24 cellular contexts compared by ENCODE assay signal in the genomic region with DNA sequence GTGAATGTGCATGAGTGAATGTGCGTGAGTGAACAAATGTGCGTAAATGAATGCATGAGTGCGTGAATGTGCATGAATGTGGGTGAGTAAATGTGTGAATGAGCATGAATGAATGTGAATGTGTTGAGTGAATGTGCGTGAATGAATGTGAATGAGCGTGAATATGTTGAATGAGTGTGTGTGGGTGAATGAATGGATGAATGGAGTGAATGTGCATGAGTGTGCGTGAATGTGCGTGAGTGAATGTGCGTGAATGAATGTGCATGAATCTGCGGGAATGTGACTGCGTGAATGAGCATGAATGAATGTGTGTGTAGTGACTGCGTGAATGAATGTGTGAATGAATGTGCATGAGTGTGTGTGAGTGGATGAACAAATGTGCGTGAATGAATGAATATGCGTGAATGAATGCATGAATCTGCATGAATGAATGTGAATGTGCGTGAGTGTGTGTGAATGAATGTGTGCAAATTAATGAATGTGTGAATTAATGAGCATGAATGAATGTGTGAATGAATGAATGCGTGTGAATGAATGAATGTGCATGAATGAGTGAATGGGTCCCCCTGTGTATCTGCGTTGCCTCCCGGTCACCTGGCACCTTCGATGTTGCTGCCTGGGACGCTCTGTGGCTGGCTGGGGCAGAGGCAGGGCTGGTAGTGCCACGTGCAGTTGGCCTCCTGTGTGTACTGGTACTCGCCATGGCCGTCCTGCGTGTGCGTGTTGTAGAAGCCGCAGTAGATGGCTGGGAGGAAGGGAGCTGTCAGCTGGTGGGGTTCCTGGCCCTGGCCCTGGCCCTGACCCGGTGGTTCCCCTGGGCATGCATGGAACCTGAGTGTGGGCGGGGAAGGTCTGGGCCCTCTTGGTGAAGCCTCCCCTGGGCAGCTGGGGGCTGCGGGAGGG. TPM values are rescaled to one million over a fixed set of nuclear protein-coding genes. Genes with fewer than 3 reads are reported as not detected.
DNase-seq lines count a peak whose midpoint lies in the region; ATAC-seq, FAIRE-seq and TF ChIP-seq lines count a peak whose summit lies in the region.
"Had no signal": no experiment of that assay in that cellular context is flagged by ENCODE, and none has a peak within 500 bp of the region (broad histone marks: within the 10 kb centered on the region; RNA-seq: fewer than 3 reads in every experiment).

No MANE protein-coding gene starts in this region.

- CTCF ChIA-PET in HEK293 (lab: Yijun Ruan, JAX) (no interaction called here), Panc1 (lab: Charles Lee) (no interaction called here), H1 (lab: Charles Lee; ENCODE audit: partially characterized antibody) (interaction anchor here (0.8 kb wide), 1 partner anchor 28 kb away, joined by 3 read pairs; no protein-coding TSS in a partner anchor)

- H3K79me1 ChIP-seq in H1 (ENCODE audit: low read depth, low read length) = no peaks in the 10 kb centered on the region

- TF ChIP-seq RAD21 in H1 (IDR thresholded peaks at IDR 0.05 in 1 of 2, conservative IDR thresholded peaks at IDR 0.05 in 1 of 2; ENCODE audit: low read depth in 2 of 2, low read length in 2 of 2) = no peak

- peaks cover 1% of the 10 kb centered on the region for H3K4me1 Mint-ChIP-seq in neural progenitor cell
- H3K4me1 Mint-ChIP-seq: CD14-positive monocyte, GM23338 had no signal

- H3K4me1 ChIP-seq in HEK293 (ENCODE audit: control insufficient read depth, insufficient read depth, low read length) (no peaks in the 10 kb centered on the region), Panc1 (ENCODE audit: control insufficient read depth, insufficient read depth, low read length) (no peaks in the 10 kb centered on the region), H1 (replicated peaks in 1 of 4; ENCODE audit: control insufficient read depth in 3 of 4, insufficient read depth in 4 of 4, low read length in 3 of 4) (peaks cover 0 to 2% (median 0%) of the 10 kb centered on the region in 4 experiments; a peak in 1 of 7 replicates), neural progenitor cell (no peaks in the 10 kb centered on the region), ovary (ENCODE audit: insufficient read depth) (no peaks in the 10 kb centered on the region)
- H3K4me1 ChIP-seq: BE2C, HAP-1 had no signal

- H2AK5ac ChIP-seq in H1 (ENCODE audit: low read depth, low read length) = peak overlapping the region; percentile 82; the same call in 1 of the 2 replicates

- H3K9me3 Mint-ChIP-seq in neural progenitor cell = no peaks in the 10 kb centered on the region
- H3K9me3 Mint-ChIP-seq: CD14-positive monocyte; CD8-positive, alpha-beta memory T cell had no signal

- H3K56ac ChIP-seq in H1 (replicated peaks; ENCODE audit: insufficient read length, low read depth, low read length) = peak overlapping the region; percentile 71

- H3K14ac ChIP-seq in H1 (ENCODE audit: insufficient read length) = peak overlapping the region; percentile 77

- in situ Hi-C loops in Panc1 (cut with HindIII; ENCODE audit: low pct_unique_long_range_greater_than_20kb, low sequenced_read_pairs) = no loop called here

- no peaks in the 10 kb centered on the region for H3K36me3 ChIP-seq in HEK293 (ENCODE audit: control insufficient read depth in 2 of 2, insufficient read depth in 1 of 2, low read length in 2 of 2)
- no peaks in the 10 kb centered on the region for H3K36me3 ChIP-seq in Panc1 (ENCODE audit: control insufficient read depth, insufficient read depth, low read length)
- H3K36me3 ChIP-seq in H1 (ENCODE audit: control insufficient read depth in 2 of 4, insufficient read depth in 4 of 4, low read length in 3 of 4) = no peaks in the 10 kb centered on the region; a peak in 1 of 8 replicates
- H3K36me3 ChIP-seq in neural progenitor cell = no peaks in the 10 kb centered on the region
- H3K36me3 ChIP-seq in ovary = no peaks in the 10 kb centered on the region
- H3K36me3 ChIP-seq: BE2C, HAP-1 had no signal

- H3K23ac ChIP-seq in H1 (ENCODE audit: insufficient read length) = no peak overlapping the region

- H3K4ac ChIP-seq in H1 (replicated peaks; ENCODE audit: insufficient read length, low read depth, low read length) = no peak overlapping the region

- H3K4me3 ChIP-seq in HEK293 (ENCODE audit: low read depth, low read length) (no peak overlapping the region), Panc1 (ENCODE audit: low read depth in 2 of 2, low read length in 2 of 2) (no peak overlapping the region), H1 (ENCODE audit: extremely low read depth in 1 of 4, insufficient read depth in 2 of 4, low read depth in 3 of 4, low read length in 4 of 4) (no peak overlapping the region), neural progenitor cell (no peak overlapping the region), ovary (no peak overlapping the region)
- H3K4me3 ChIP-seq: GM23338, HAP-1, PC-9, SK-N-MC had no signal

- no peaks in the 10 kb centered on the region for H3K9me3 ChIP-seq in HEK293 (ENCODE audit: control insufficient read depth, insufficient read depth, low read depth, low read length)
- no peaks in the 10 kb centered on the region for H3K9me3 ChIP-seq in Panc1 (ENCODE audit: control insufficient read depth, insufficient read depth, low read depth, low read length)
- H3K9me3 ChIP-seq in H1 (ENCODE audit: insufficient read depth in 2 of 2, low read depth in 1 of 2, low read length in 1 of 2) = no peaks in the 10 kb centered on the region
- no peaks in the 10 kb centered on the region for H3K9me3 ChIP-seq in neural progenitor cell (ENCODE audit: low read depth)
- H3K9me3 ChIP-seq in ovary = no peaks in the 10 kb centered on the region
- H3K9me3 ChIP-seq: BE2C, HAP-1 had no signal

- peaks cover 2% of the 10 kb centered on the region for H3K36me3 Mint-ChIP-seq in neural progenitor cell
- H3K36me3 Mint-ChIP-seq: CD14-positive monocyte had no signal

- no peak overlapping the region for H2BK120ac ChIP-seq in H1 (replicated peaks; ENCODE audit: low read depth, low read length)

- WGBS in H1 (ENCODE audit: extremely low coverage in 1 of 2, insufficient coverage in 1 of 2, insufficient read length in 1 of 2, insufficient replicate concordance in 2 of 2, low coverage in 1 of 2, low lambda C conversion rate in 2 of 2, missing lambda C conversion rate in 1 of 2), 2 experiments = 89 to 99% methylated on average over 12 to 28 of the region's 28 CpGs
- 88 to 92% (median 92%) methylated on average over 28 of the region's 28 CpGs for WGBS in ovary, 3 donors

- no peak for DNase-seq in Panc1 (ENCODE audit: low read depth, low spot score)
- no peak for DNase-seq in H1 (ENCODE audit: low read depth in 1 of 2, low spot score in 2 of 2)
- DNase-seq in neural progenitor cell (ENCODE audit: low spot score) = no peak
- DNase-seq in ovary = no peak
- DNase-seq in anterior cingulate cortex (lab: John Stamatoyannopoulos, UW) = no peak
- DNase-seq: BE2C; CD8-positive, alpha-beta memory T cell; DMS153; IMR-90; MM.1S; NCI-H2029 treated with DMSO at 0.1 percent for 48 hours; NCI-H2227 treated with DMSO at 0.1 percent for 48 hours; NCI-H526 treated with DMSO at 0.1 percent for 48 hours; PC-9; SHP77 treated with DMSO at 0.1 percent for 48 hours had no signal

- 0 out of 7 replicates have a peak overlapping the region, but pooled peaks of 1 of the 4 experiments have one; percentile 47 for H3K9ac ChIP-seq in H1 (replicated peaks in 1 of 4; ENCODE audit: extremely low read depth in 1 of 4, low read depth in 3 of 4, low read length in 3 of 4)
- no peak overlapping the region for H3K9ac ChIP-seq in neural progenitor cell
- H3K9ac ChIP-seq: KMS-11 had no signal

- TF ChIP-seq POLR2A in H1 (IDR thresholded peaks at IDR 0.05; ENCODE audit: control extremely low read depth in 1 of 2, low read depth in 2 of 2, low read length in 2 of 2) (no peak), ovary (IDR thresholded peaks at IDR 0.05) (no peak)

- TF ChIP-seq CTCF in HEK293 (tag by site-specific recombination; IDR thresholded peaks at IDR 0.05) (no peak), Panc1 (IDR thresholded peaks at IDR 0.05) (no peak), H1 (IDR thresholded peaks at IDR 0.05; ENCODE audit: control extremely low read depth in 1 of 3, insufficient read depth in 1 of 3, low read depth in 1 of 3, low read length in 3 of 3) (no peak), neural progenitor cell (IDR thresholded peaks at IDR 0.05) (no peak), ovary (IDR thresholded peaks at IDR 0.05) (no peak)

- H2BK12ac ChIP-seq in H1 (ENCODE audit: low read depth, low read length) = no peak overlapping the region; the same call in 1 of the 2 replicates

- H3K18ac ChIP-seq in H1 (ENCODE audit: extremely low read depth, low read length) = no peak overlapping the region

- peaks cover 5% of the 10 kb centered on the region for H3K23me2 ChIP-seq in H1 (ENCODE audit: low read depth, low read length)

- intact Hi-C loops in Panc1 (cut with micrococcal nuclease; ENCODE audit: unreplicated experiment) (no loop called here), ovary (cut with DNase I) (no loop called here)

- H2AFZ ChIP-seq in H1 (ENCODE audit: low read length) = no peak overlapping the region
- H2AFZ ChIP-seq in neural progenitor cell (replicated peaks) = no peak overlapping the region
- H2AFZ ChIP-seq: GM23338, PC-9 had no signal

- peak overlapping the region; percentile 1 for H3K27ac Mint-ChIP-seq in neural progenitor cell
- H3K27ac Mint-ChIP-seq: GM23338 had no signal

- POLR2A ChIA-PET in HEK293 (lab: Yijun Ruan, JAX) (no interaction called here), Panc1 (lab: Charles Lee) (no interaction called here), H1 (lab: Charles Lee; ENCODE audit: partially characterized antibody) (no interaction called here)

- no peak overlapping the region for H2BK15ac ChIP-seq in H1 (ENCODE audit: low read length)

- H3K27me3 Mint-ChIP-seq in neural progenitor cell (ENCODE audit: insufficient read depth, low read depth) = no peaks in the 10 kb centered on the region
- H3K27me3 Mint-ChIP-seq: CD8-positive, alpha-beta memory T cell had no signal

- H4K20me1 ChIP-seq in H1 (replicated peaks in 1 of 2; ENCODE audit: control insufficient read depth in 1 of 2, insufficient read depth in 2 of 2, low read length in 2 of 2) = peaks cover 0 to 8% of the 10 kb centered on the region in 2 experiments
- H4K20me1 ChIP-seq in neural progenitor cell (ENCODE audit: low read depth) = no peaks in the 10 kb centered on the region

- H4K91ac ChIP-seq in H1 (replicated peaks; ENCODE audit: insufficient read length, low read length) = peak overlapping the region; percentile 1

- peak overlapping the region; percentile 2 for H3K4me3 Mint-ChIP-seq in neural progenitor cell
- H3K4me3 Mint-ChIP-seq: CD14-positive monocyte, GM23338 had no signal

- H3F3A ChIP-seq in neural progenitor cell (ENCODE audit: low read depth) = no peaks in the 10 kb centered on the region

- H3K27me3 ChIP-seq in Panc1 (ENCODE audit: control insufficient read depth, insufficient read depth, low read length) (no peaks in the 10 kb centered on the region), H1 (replicated peaks in 1 of 4; ENCODE audit: control insufficient read depth in 3 of 4, extremely low read depth in 1 of 4, insufficient read depth in 3 of 4, low read length in 3 of 4) (no peaks in the 10 kb centered on the region), neural progenitor cell (no peaks in the 10 kb centered on the region), ovary (no peaks in the 10 kb centered on the region)
- H3K27me3 ChIP-seq: BE2C had no signal

- H3K4me2 ChIP-seq in H1 (ENCODE audit: insufficient read depth in 1 of 2, low read depth in 2 of 2, low read length in 2 of 2) = no peak overlapping the region
- no peak overlapping the region for H3K4me2 ChIP-seq in neural progenitor cell
- H3K4me2 ChIP-seq: GM23338, KMS-11, PC-9 had no signal

- 0 out of 2 replicates have a peak overlapping the region, but pooled peaks have one; percentile 14 for H2BK5ac ChIP-seq in H1 (ENCODE audit: low read depth, low read length)

- no peak overlapping the region; the same call in 1 of the 2 replicates for H2BK20ac ChIP-seq in H1 (ENCODE audit: low read length)

- no peaks in the 10 kb centered on the region for H3K79me2 ChIP-seq in H1 (ENCODE audit: control insufficient read depth in 1 of 2, insufficient read depth in 2 of 2, low read length in 2 of 2)
- H3K79me2 ChIP-seq in neural progenitor cell (ENCODE audit: low read depth) = no peaks in the 10 kb centered on the region

- H4K5ac ChIP-seq in H1 (ENCODE audit: insufficient read length, low read depth, low read length) = no peak overlapping the region

- BruUV-seq in Panc1 (replicated peaks; lab: Mats Ljungman, UMichigan) = TSS peak; percentile 90

- TF ChIP-seq EP300 in H1 (IDR thresholded peaks at IDR 0.05; ENCODE audit: borderline replicate concordance in 1 of 2, low read depth in 2 of 2, low read length in 2 of 2) (no peak), ovary (IDR thresholded peaks at IDR 0.05) (no peak)

- no peak for FAIRE-seq in H1 (lab: Jason Lieb, UNC)

- H3K27ac ChIP-seq in HEK293 (ENCODE audit: extremely low read depth, low read depth, low read length) = no peak overlapping the region
- H3K27ac ChIP-seq in Panc1 (ENCODE audit: low read length) = no peak overlapping the region
- H3K27ac ChIP-seq in H1 (ENCODE audit: low read depth, low read length) = no peak overlapping the region
- no peak overlapping the region for H3K27ac ChIP-seq in neural progenitor cell
- no peak overlapping the region for H3K27ac ChIP-seq in ovary
- H3K27ac ChIP-seq: KMS-11, PC-9, RWPE1, SK-N-MC had no signal

- ATAC-seq in Panc1 (no peak), GM21723 (IDR thresholded peaks at IDR 0.05; ENCODE audit: unreplicated experiment) (no peak)
- ATAC-seq: GM23338 had no signal

- H4K8ac ChIP-seq in H1 (ENCODE audit: extremely low read depth, insufficient read depth, low read length) = no peak overlapping the region

RNA-seq across cellular contexts. Expression of a gene that starts 13.4 kb away (rescaled TPM):
- total RNA-seq in Panc1 (2021; ENCODE audit: unreplicated experiment) (0.49 TPM), neural progenitor cell (ENCODE audit: low replicate concordance) (not detected in 2 replicates), ovary (1 to 10 TPM in 1 of 7 donors, under 1 TPM in 5, not detected in 1; 0.23 to 7.2 (median 0.41) TPM)
- 1.6 TPM for polyA plus RNA-seq in Panc1 (2012; ENCODE audit: insufficient read length)
- not detected in 2 replicates for total RNA-seq in H1 (2021; fragmentation: NEBNext Ultra II Directional; extraction: Animal tissue kit (Norgen Biotek cat#: 25700))
- polyA plus RNA-seq in H1 (2011; rRNA removed) (0.09 TPM in 1 of 2 replicates, not detected in the other), ovary (under 1 TPM; 0.02 to 0.06 TPM)
- polyA plus RNA-seq in H1 (2011; cell fraction: cytosol; rRNA removed) = not detected
- polyA plus RNA-seq in H1 (2011; cell fraction: nucleus; rRNA removed) = not detected
- polyA plus RNA-seq in H1 (2012, experiment 1 of 2) = 0.24 to 1.1 TPM (median 0.29 TPM) in 4 replicates
- polyA plus RNA-seq in H1 (2012, experiment 2 of 2) = 0.03 TPM
- polyA plus RNA-seq in H1 (2013, experiment 1 of 2) = under 0.01 TPM
- not detected for polyA plus RNA-seq in H1 (2013, experiment 2 of 2)
- not detected in 2 replicates for polyA minus RNA-seq in H1 (2011; rRNA and poly(A)+ RNA removed)
- not detected for polyA minus RNA-seq in H1 (2011; cell fraction: cytosol; rRNA and poly(A)+ RNA removed)
- polyA minus RNA-seq in H1 (2011; cell fraction: nucleus; rRNA and poly(A)+ RNA removed) = not detected
- total RNA-seq: CD8-positive, alpha-beta memory T cell; GM23338; IMR-90; NCI-H460 had no signal
- polyA plus RNA-seq: CD14-positive monocyte; CD8-positive, alpha-beta memory T cell; GM23338; IMR-90 had no signal

RNA-seq across cellular contexts. Expression of a gene that starts 51.5 kb away (rescaled TPM):
- total RNA-seq in Panc1 (2021; ENCODE audit: unreplicated experiment) (0.08 TPM), neural progenitor cell (ENCODE audit: low replicate concordance) (not detected in 2 replicates), ovary (1 to 10 TPM in 1 of 7 donors, under 1 TPM in 3, not detected in 3; 0.02 to 3.3 (median 0.27) TPM)
- polyA plus RNA-seq in Panc1 (2012; ENCODE audit: insufficient read length) = not detected
- total RNA-seq in H1 (2021; fragmentation: NEBNext Ultra II Directional; extraction: Animal tissue kit (Norgen Biotek cat#: 25700)) = not detected in 2 replicates
- polyA plus RNA-seq in H1 (2011; rRNA removed) (not detected in 2 replicates), ovary (under 1 TPM in 1 of 2 donors, not detected in 1; 0.02 TPM)
- polyA plus RNA-seq in H1 (2011; cell fraction: cytosol; rRNA removed) = not detected
- not detected for polyA plus RNA-seq in H1 (2011; cell fraction: nucleus; rRNA removed)
- 0.01 to 0.04 TPM in 2 of 4 replicates, not detected in the others for polyA plus RNA-seq in H1 (2012, experiment 1 of 2)
- polyA plus RNA-seq in H1 (2012, experiment 2 of 2) = not detected
- polyA plus RNA-seq in H1 (2013, experiment 1 of 2) = 0.02 TPM
- polyA plus RNA-seq in H1 (2013, experiment 2 of 2) = under 0.01 TPM
- not detected in 2 replicates for polyA minus RNA-seq in H1 (2011; rRNA and poly(A)+ RNA removed)
- not detected for polyA minus RNA-seq in H1 (2011; cell fraction: cytosol; rRNA and poly(A)+ RNA removed)
- not detected for polyA minus RNA-seq in H1 (2011; cell fraction: nucleus; rRNA and poly(A)+ RNA removed)
- total RNA-seq: CD8-positive, alpha-beta memory T cell; GM23338; IMR-90; NCI-H460 had no signal
- polyA plus RNA-seq: CD14-positive monocyte; CD8-positive, alpha-beta memory T cell; GM23338; IMR-90 had no signal
